ENCODE assay signal across 1 cellular context in the genomic region with DNA sequence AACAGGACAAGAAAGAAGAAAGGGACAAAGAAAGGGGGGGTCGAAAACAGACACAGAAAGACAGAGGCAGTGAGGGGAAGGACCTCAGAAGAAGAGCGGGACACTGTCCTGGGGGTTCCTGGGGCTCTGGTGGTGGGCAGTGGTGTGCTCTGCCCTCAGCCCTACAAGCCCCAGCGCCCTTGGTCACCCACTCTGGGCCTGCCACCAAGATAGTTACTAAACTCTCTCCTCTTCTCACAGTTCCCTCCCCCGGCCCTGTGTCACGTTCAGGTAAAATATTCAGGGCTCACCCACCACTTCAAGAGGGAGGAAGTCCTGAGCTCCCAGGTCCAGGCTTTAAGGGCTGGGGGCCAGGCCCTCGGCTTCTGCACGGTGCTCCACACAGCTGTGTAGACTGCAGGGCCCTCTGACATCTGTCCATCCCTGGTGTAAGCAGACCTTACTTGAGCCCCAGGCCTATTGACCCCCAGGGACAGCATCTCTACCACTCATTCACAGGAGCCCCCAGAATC.
TF ChIP-seq lines count a peak whose summit lies in the region.

No MANE protein-coding gene starts in this region.

TF ChIP-seq in WTC11, 78 proteins besides CTCF, POLR2A, EP300 and RAD21:
- TF ChIP-seq FOXP4 (CRISPR knock-in tag; IDR thresholded peaks at IDR 0.05) (no peak), PRRX2 (CRISPR knock-in tag; IDR thresholded peaks at IDR 0.05) (no peak), CREB1 (CRISPR knock-in tag; IDR thresholded peaks at IDR 0.05) (no peak), TCF7 (CRISPR knock-in tag; IDR thresholded peaks at IDR 0.05; ENCODE audit: low read depth) (no peak), ZNF532 (CRISPR knock-in tag; IDR thresholded peaks at IDR 0.05; ENCODE audit: borderline replicate concordance) (no peak), IRF1 (CRISPR knock-in tag; IDR thresholded peaks at IDR 0.05) (no peak), NFYB (CRISPR knock-in tag; conservative IDR thresholded peaks at IDR 0.05; ENCODE audit: low read depth) (no peak), ZNF138 (CRISPR knock-in tag; conservative IDR thresholded peaks at IDR 0.05) (no peak)
- TF ChIP-seq, protein P1, sequence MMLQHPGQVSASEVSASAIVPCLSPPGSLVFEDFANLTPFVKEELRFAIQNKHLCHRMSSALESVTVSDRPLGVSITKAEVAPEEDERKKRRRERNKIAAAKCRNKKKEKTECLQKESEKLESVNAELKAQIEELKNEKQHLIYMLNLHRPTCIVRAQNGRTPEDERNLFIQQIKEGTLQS (CRISPR knock-in tag; conservative IDR thresholded peaks at IDR 0.05) = no peak
- TF ChIP-seq, protein P2, sequence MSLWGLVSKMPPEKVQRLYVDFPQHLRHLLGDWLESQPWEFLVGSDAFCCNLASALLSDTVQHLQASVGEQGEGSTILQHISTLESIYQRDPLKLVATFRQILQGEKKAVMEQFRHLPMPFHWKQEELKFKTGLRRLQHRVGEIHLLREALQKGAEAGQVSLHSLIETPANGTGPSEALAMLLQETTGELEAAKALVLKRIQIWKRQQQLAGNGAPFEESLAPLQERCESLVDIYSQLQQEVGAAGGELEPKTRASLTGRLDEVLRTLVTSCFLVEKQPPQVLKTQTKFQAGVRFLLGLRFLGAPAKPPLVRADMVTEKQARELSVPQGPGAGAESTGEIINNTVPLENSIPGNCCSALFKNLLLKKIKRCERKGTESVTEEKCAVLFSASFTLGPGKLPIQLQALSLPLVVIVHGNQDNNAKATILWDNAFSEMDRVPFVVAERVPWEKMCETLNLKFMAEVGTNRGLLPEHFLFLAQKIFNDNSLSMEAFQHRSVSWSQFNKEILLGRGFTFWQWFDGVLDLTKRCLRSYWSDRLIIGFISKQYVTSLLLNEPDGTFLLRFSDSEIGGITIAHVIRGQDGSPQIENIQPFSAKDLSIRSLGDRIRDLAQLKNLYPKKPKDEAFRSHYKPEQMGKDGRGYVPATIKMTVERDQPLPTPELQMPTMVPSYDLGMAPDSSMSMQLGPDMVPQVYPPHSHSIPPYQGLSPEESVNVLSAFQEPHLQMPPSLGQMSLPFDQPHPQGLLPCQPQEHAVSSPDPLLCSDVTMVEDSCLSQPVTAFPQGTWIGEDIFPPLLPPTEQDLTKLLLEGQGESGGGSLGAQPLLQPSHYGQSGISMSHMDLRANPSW (CRISPR knock-in tag; conservative IDR thresholded peaks at IDR 0.05; ENCODE audit: low read depth) = no peak
